Comparison of ENCODE assay signal across 20 cellular contexts in the genomic region with DNA sequence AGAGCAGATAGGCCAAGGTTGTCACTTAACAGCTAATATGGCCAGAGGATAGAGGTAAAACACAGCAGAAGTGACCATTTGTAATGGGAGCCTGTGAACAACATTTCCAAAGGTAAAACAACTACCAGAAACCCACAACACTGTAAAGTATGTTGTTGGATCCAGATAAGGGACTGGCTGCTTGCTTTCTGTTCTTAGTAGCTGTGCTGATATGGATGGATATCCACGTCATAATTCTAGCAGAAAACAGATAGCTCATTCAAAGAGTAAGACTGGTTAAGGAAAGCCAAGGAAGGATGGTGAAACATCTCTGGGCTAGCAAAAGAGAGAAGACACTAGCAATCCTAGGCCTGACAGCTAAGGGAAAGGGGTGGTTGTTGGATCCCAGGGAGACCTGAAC.
"Had no signal": no experiment of that assay in that cellular context is flagged by ENCODE, and none has a peak within 500 bp of the region (broad histone marks: within the 10 kb centered on the region; RNA-seq: fewer than 3 reads in every experiment).

No MANE protein-coding gene starts in this region.

- H3K27me3 ChIP-seq: esophagus muscularis mucosa, heart right ventricle, pancreas, upper lobe of left lung had no signal

- H3K4me3 ChIP-seq: esophagus muscularis mucosa, heart right ventricle, pancreas, psoas muscle, upper lobe of left lung had no signal

- H3K4me1 ChIP-seq: pancreas, psoas muscle had no signal

- H3K9me3 ChIP-seq: esophagus muscularis mucosa, heart right ventricle, pancreas, psoas muscle, upper lobe of left lung had no signal

- H3K27ac ChIP-seq: esophagus muscularis mucosa, heart right ventricle, pancreas, psoas muscle, upper lobe of left lung had no signal

- DNase-seq: activated B cell treated with CpG ODN at 0.5 μM for 24 hours; activated CD4-positive, alpha-beta memory T cell treated with anti-CD3 and anti-CD28 coated beads, Interleukin-2, amount 10 ng/mL, durations not matched to agents 7 days and 5 days; activated CD4-positive, alpha-beta T cell treated with anti-CD3 and anti-CD28 coated beads for 48 hours; activated effector memory CD4-positive, alpha-beta T cell treated with Interleukin-2 at 50 U/mL for 16 hours; activated naive CD4-positive, alpha-beta T cell treated with anti-CD3 and anti-CD28 coated beads for 36 hours; activated T-cell treated with anti-CD3 and anti-CD28 coated beads, Interleukin-2, amount 50 U/mL, for 72 hours; anterior cingulate cortex; effector memory CD8-positive, alpha-beta T cell; heart right ventricle; midbrain; pancreas; psoas muscle; right cardiac atrium; stimulated activated CD4-positive, alpha-beta T cell treated with anti-CD3 and anti-CD28 coated beads, Interleukin-4, amount 100 ng/mL, for 24 hours; stimulated activated naive CD4-positive, alpha-beta T cell treated with Interleukin-2 at 50 U/mL for 16 hours; T-helper 1 cell; upper lobe of left lung had no signal

- ATAC-seq: activated T-cell treated with anti-CD3 and anti-CD28 coated beads, Interleukin-2, amount 50 U/mL, for 72 hours; effector memory CD8-positive, alpha-beta T cell; left lobe of liver; natural killer cell treated with Interleukin-12 subunit alpha and Interleukin-12 subunit beta and Interleukin-15 and Interleukin-18, amount 100 ng/mL, for 72 hours; pancreas; psoas muscle had no signal

- H3K36me3 ChIP-seq: esophagus muscularis mucosa, heart right ventricle, pancreas, upper lobe of left lung had no signal
